Comparison of ENCODE assay signal across 1 cellular context in genomic region chr1:47834326-47834725, GRCh38.
A peak's percentile ranks its signal among the peaks of the same experiment; 100 is the strongest.
TF ChIP-seq lines count a peak whose summit lies in the region.

No MANE protein-coding gene starts in this region.

TF ChIP-seq in HepG2, 621 proteins besides CTCF, POLR2A, EP300 and RAD21 (continued from another document and continues in another):
- no peak for TF ChIP-seq ZBTB46 (CRISPR knock-in tag; IDR thresholded peaks at IDR 0.05; ENCODE audit: borderline replicate concordance)
- no peak for TF ChIP-seq ZNF253 (CRISPR knock-in tag; IDR thresholded peaks at IDR 0.05; ENCODE audit: borderline replicate concordance)
- no peak for TF ChIP-seq ETV6 (CRISPR knock-in tag; conservative IDR thresholded peaks at IDR 0.05)
- TF ChIP-seq ZBTB39 (CRISPR knock-in tag; IDR thresholded peaks at IDR 0.05) = no peak
- TF ChIP-seq ATF1 (CRISPR knock-in tag; IDR thresholded peaks at IDR 0.05) = no peak
- no peak for TF ChIP-seq DBP (CRISPR knock-in tag; IDR thresholded peaks at IDR 0.05; ENCODE audit: not compliant biosample characterization)
- TF ChIP-seq AKNA (CRISPR knock-in tag; IDR thresholded peaks at IDR 0.05; ENCODE audit: borderline replicate concordance) = no peak
- no peak for TF ChIP-seq ZZZ3 (CRISPR knock-in tag; IDR thresholded peaks at IDR 0.05; ENCODE audit: borderline replicate concordance)
- TF ChIP-seq SUZ12 (IDR thresholded peaks at IDR 0.05; ENCODE audit: low read depth, low read length) = no peak
- peak; percentile 59; the same call in 1 of the 2 replicates for TF ChIP-seq TBX2 (CRISPR knock-in tag; IDR thresholded peaks at IDR 0.05; ENCODE audit: borderline replicate concordance)
- no peak for TF ChIP-seq ZBTB7A (CRISPR knock-in tag; IDR thresholded peaks at IDR 0.05)
- TF ChIP-seq FOXP4 (CRISPR knock-in tag; IDR thresholded peaks at IDR 0.05) = 0 out of 2 replicates have a peak, but pooled peaks have one; percentile 28
- TF ChIP-seq SMAD9 (CRISPR knock-in tag; IDR thresholded peaks at IDR 0.05) = no peak
- TF ChIP-seq MIXL1 (CRISPR knock-in tag; IDR thresholded peaks at IDR 0.05) = no peak
- no peak for TF ChIP-seq RNF219 (CRISPR knock-in tag; IDR thresholded peaks at IDR 0.05)
- no peak for TF ChIP-seq CSRNP1 (CRISPR knock-in tag; IDR thresholded peaks at IDR 0.05)
- 0 out of 2 replicates have a peak, but pooled peaks have one; percentile 10 for TF ChIP-seq GATAD2A (CRISPR knock-in tag; IDR thresholded peaks at IDR 0.05)
- TF ChIP-seq SMARCE1 (IDR thresholded peaks at IDR 0.05; ENCODE audit: borderline replicate concordance) = no peak
- TF ChIP-seq ZNF33A (CRISPR knock-in tag; IDR thresholded peaks at IDR 0.05; ENCODE audit: borderline replicate concordance) = no peak
- no peak for TF ChIP-seq SNRNP70 (IDR thresholded peaks at IDR 0.05; ENCODE audit: low read depth, low read length)
- TF ChIP-seq RARA (CRISPR knock-in tag; IDR thresholded peaks at IDR 0.05) = 0 out of 2 replicates have a peak, but pooled peaks have one; percentile 17
- no peak for TF ChIP-seq DZIP1 (CRISPR knock-in tag; IDR thresholded peaks at IDR 0.05)
- TF ChIP-seq ZNF761 (CRISPR knock-in tag; conservative IDR thresholded peaks at IDR 0.05) = 0 out of 2 replicates have a peak, but pooled peaks have one; percentile 33
- peak; percentile 100 for TF ChIP-seq ZNF550 (CRISPR knock-in tag; IDR thresholded peaks at IDR 0.05; ENCODE audit: borderline replicate concordance)
- TF ChIP-seq MED1 (CRISPR knock-in tag; IDR thresholded peaks at IDR 0.05) = peak; percentile 54
- no peak for TF ChIP-seq THAP7 (CRISPR knock-in tag; IDR thresholded peaks at IDR 0.05)
- TF ChIP-seq ZBTB33 (CRISPR knock-in tag; IDR thresholded peaks at IDR 0.05) = no peak
- TF ChIP-seq MZF1 (CRISPR knock-in tag; IDR thresholded peaks at IDR 0.05; ENCODE audit: borderline replicate concordance) = no peak
- no peak for TF ChIP-seq ZNF672 (CRISPR knock-in tag; IDR thresholded peaks at IDR 0.05)
- TF ChIP-seq DRAP1 (CRISPR knock-in tag; IDR thresholded peaks at IDR 0.05) = no peak
